Comparison of ENCODE assay signal across 13 cellular contexts in genomic region chr7:71868797-71869196, GRCh38.
DNase-seq lines count a peak whose midpoint lies in the region; ATAC-seq, FAIRE-seq and TF ChIP-seq lines count a peak whose summit lies in the region.
"Had no signal": no experiment of that assay in that cellular context is flagged by ENCODE, and none has a peak within 500 bp of the region (broad histone marks: within the 10 kb centered on the region; RNA-seq: fewer than 3 reads in every experiment).

No MANE protein-coding gene starts in this region.

- ATAC-seq in activated naive CD4-positive, alpha-beta T cell treated with anti-CD3 and anti-CD28 coated beads, Interleukin-2, amount 50 U/mL, for 72 hours, result peak; percentile 48 to 81
- ATAC-seq: heart right ventricle had no signal

- H3K27ac ChIP-seq in epithelial cell of prostate (peak overlapping the region; percentile 57), WERI-Rb-1 (no peak overlapping the region)
- H3K27ac ChIP-seq: heart right ventricle, KMS-11 had no signal

- H3K4me1 Mint-ChIP-seq in activated naive CD4-positive, alpha-beta T cell treated with anti-CD3 and anti-CD28 coated beads, Interleukin-2, amount 10 ng/mL, durations not matched to agents 7 days and 5 days, result no peaks in the 10 kb centered on the region

- H3K36me3 ChIP-seq in WERI-Rb-1, result no peaks in the 10 kb centered on the region
- H3K36me3 ChIP-seq: heart right ventricle had no signal

- H3K27me3 Mint-ChIP-seq in activated naive CD4-positive, alpha-beta T cell treated with anti-CD3 and anti-CD28 coated beads, Interleukin-2, amount 10 ng/mL, durations not matched to agents 7 days and 5 days, result no peaks in the 10 kb centered on the region

- H3K27me3 ChIP-seq in WERI-Rb-1 (ENCODE audit: insufficient read depth, low read depth, severe bottlenecking), result peaks cover 12% of the 10 kb centered on the region
- H3K27me3 ChIP-seq: heart right ventricle had no signal

- CTCF ChIA-PET in activated naive CD4-positive, alpha-beta T cell treated with anti-CD3 and anti-CD28 coated beads, Interleukin-2, amount 10 ng/mL, durations not matched to agents 7 days and 5 days (lab: Charles Lee), result no interaction called here

- H3K4me3 Mint-ChIP-seq in activated naive CD4-positive, alpha-beta T cell treated with anti-CD3 and anti-CD28 coated beads, Interleukin-2, amount 10 ng/mL, durations not matched to agents 7 days and 5 days, result no peak overlapping the region

- no peak for FAIRE-seq in urothelium cell line (lab: Jason Lieb, UNC)

- no peaks in the 10 kb centered on the region for H3K9me3 ChIP-seq in WERI-Rb-1 (ENCODE audit: severe bottlenecking)

- H3K9me3 Mint-ChIP-seq in activated naive CD4-positive, alpha-beta T cell treated with anti-CD3 and anti-CD28 coated beads, Interleukin-2, amount 50 U/mL, for 72 hours, result peaks cover 13 to 27% of the 10 kb centered on the region in 2 donors
- H3K9me3 Mint-ChIP-seq in activated naive CD4-positive, alpha-beta T cell treated with anti-CD3 and anti-CD28 coated beads, Interleukin-2, amount 10 ng/mL, durations not matched to agents 7 days and 5 days, result peaks cover 26% of the 10 kb centered on the region

- TF ChIP-seq CTCF in WERI-Rb-1 (IDR thresholded peaks at IDR 0.05; ENCODE audit: low read depth, low read length), result no peak

- no peak overlapping the region for H3K27ac Mint-ChIP-seq in activated naive CD4-positive, alpha-beta T cell treated with anti-CD3 and anti-CD28 coated beads, Interleukin-2, amount 50 U/mL, for 72 hours
- H3K27ac Mint-ChIP-seq in activated naive CD4-positive, alpha-beta T cell treated with anti-CD3 and anti-CD28 coated beads, Interleukin-2, amount 10 ng/mL, durations not matched to agents 7 days and 5 days, result no peak overlapping the region

- no peak overlapping the region for H3K4me3 ChIP-seq in WERI-Rb-1 (ENCODE audit: low read depth, low read length)
- H3K4me3 ChIP-seq: heart right ventricle had no signal

- DNase-seq in activated naive CD4-positive, alpha-beta T cell treated with anti-CD3 and anti-CD28 coated beads, Interleukin-2, amount 50 U/mL, for 72 hours (ENCODE audit: low spot score in 2 of 2), result no peak
- no peak for DNase-seq in activated naive CD4-positive, alpha-beta T cell treated with anti-CD3 and anti-CD28 coated beads, Interleukin-2, amount 10 ng/mL, durations not matched to agents 7 days and 5 days
- DNase-seq in OCI-M1 (lab: John Stamatoyannopoulos, UW), result peak; percentile 28
- peak; percentile 27 for DNase-seq in epithelial cell of prostate (ENCODE audit: low read depth, low spot score)
- peak; percentile 88 for DNase-seq in urothelium cell line (ENCODE audit: low spot score)
- DNase-seq in WERI-Rb-1, result no peak
- no peak for DNase-seq in NCI-H446 (lab: John Stamatoyannopoulos, UW)
- DNase-seq in NCI-H146 (lab: John Stamatoyannopoulos, UW), result no peak
- DNase-seq: effector CD8-positive, alpha-beta T cell; H7; heart right ventricle; substantia nigra had no signal

- peaks cover 0 to 5% of the 10 kb centered on the region in 2 donors for H3K36me3 Mint-ChIP-seq in activated naive CD4-positive, alpha-beta T cell treated with anti-CD3 and anti-CD28 coated beads, Interleukin-2, amount 50 U/mL, for 72 hours
- H3K36me3 Mint-ChIP-seq in activated naive CD4-positive, alpha-beta T cell treated with anti-CD3 and anti-CD28 coated beads, Interleukin-2, amount 10 ng/mL, durations not matched to agents 7 days and 5 days, result no peaks in the 10 kb centered on the region

Comparison
In these comparisons a context has a peak if more than half of its experiments do, and no peak if none do; other contexts are left out.
1. DNase-seq: peak in OCI-M1 (single experiment), epithelial cell of prostate (single experiment) and urothelium cell line (single experiment); none in activated naive CD4-positive, alpha-beta T cell treated with anti-CD3 and anti-CD28 coated beads, Interleukin-2, amount 50 U/mL, for 72 hours (0 of 2), activated naive CD4-positive, alpha-beta T cell treated with anti-CD3 and anti-CD28 coated beads, Interleukin-2, amount 10 ng/mL, durations not matched to agents 7 days and 5 days (single experiment), WERI-Rb-1 (single experiment), NCI-H446 (0 of 2) and NCI-H146 (single experiment).